In the genomic region with DNA sequence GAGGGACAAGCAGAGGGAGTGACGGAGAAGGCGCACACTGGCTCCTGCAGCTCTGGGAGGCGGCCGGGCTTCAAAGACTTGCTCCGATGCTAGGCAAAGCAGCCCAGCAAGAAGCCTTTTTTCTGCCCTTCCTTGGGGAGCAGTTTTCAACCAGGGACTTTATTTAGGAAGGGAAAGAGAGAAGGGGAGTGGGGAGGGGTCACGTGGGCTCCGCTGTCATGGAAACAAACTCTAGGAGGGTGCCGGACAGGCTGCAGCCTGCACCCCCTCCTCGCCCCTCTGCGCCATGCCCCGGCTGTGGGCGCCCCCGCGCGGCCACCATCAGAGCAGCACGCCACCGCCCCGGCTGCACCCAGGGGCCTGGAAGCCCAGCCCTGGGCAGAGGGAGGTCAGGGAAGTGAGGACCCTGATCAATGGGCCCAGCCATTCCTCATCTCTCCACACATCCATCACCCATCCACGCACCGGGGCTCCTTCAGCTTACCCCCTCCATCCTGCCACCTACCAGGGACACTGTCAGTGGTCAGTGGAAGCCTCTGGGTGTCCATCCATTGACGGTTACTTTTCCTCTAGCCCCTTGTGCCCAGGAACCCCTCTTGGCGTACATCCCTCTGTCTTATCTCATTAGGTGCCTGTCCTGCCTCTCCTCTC, we compare ENCODE assay signal across 9 cellular contexts.
A peak's percentile ranks its signal among the peaks of the same experiment; 100 is the strongest.
DNase-seq lines count a peak whose midpoint lies in the region; ATAC-seq and TF ChIP-seq lines count a peak whose summit lies in the region.
"Had no signal": no experiment of that assay in that cellular context is flagged by ENCODE, and none has a peak within 500 bp of the region (broad histone marks: within the 10 kb centered on the region; RNA-seq: fewer than 3 reads in every experiment).

No MANE protein-coding gene starts in this region.

- peak overlapping the region; percentile 30 for H3K4me3 ChIP-seq in NT2/D1 (ENCODE audit: insufficient read length, low read depth)
- peak overlapping the region; percentile 23 for H3K4me3 ChIP-seq in fibroblast of mammary gland (ENCODE audit: control insufficient read depth, low read depth, low read length)
- peak overlapping the region; percentile 45 for H3K4me3 ChIP-seq in neuron (ENCODE audit: low read length)
- H3K4me3 ChIP-seq in subcutaneous abdominal adipose tissue (ENCODE audit: low read depth in 1 of 5, low read length in 5 of 5), result peak overlapping the region; percentile 28 to 58 (median 51)

- H2AFZ ChIP-seq in neuron (ENCODE audit: low read depth, low read length), result peak overlapping the region; percentile 20

- H3K4me1 ChIP-seq in NT2/D1 (ENCODE audit: insufficient read depth, insufficient read length) (peaks cover 15% of the 10 kb centered on the region), neuron (ENCODE audit: insufficient read depth, low read length) (peaks cover 45% of the 10 kb centered on the region), subcutaneous abdominal adipose tissue (ENCODE audit: control insufficient read depth in 5 of 5, insufficient read depth in 5 of 5, low read length in 5 of 5) (peaks cover 0 to 18% (median 8%) of the 10 kb centered on the region in 5 donors)

- H3K27me3 ChIP-seq in NT2/D1 (ENCODE audit: insufficient read depth, insufficient read length) (peaks cover 6% of the 10 kb centered on the region), neuron (ENCODE audit: insufficient read depth, low read length) (no peaks in the 10 kb centered on the region), subcutaneous abdominal adipose tissue (ENCODE audit: control insufficient read depth in 5 of 5, insufficient read depth in 4 of 5, low read length in 5 of 5) (peaks cover 15 to 48% (median 32%) of the 10 kb centered on the region in 5 donors)

- no peaks in the 10 kb centered on the region for H3K36me3 Mint-ChIP-seq in activated T-cell treated with anti-CD3 and anti-CD28 coated beads, Interleukin-2, amount 50 U/mL, for 4 hours (ENCODE audit: insufficient read depth)

- H3K9ac ChIP-seq in NT2/D1 (ENCODE audit: insufficient read length, low read depth), result peak overlapping the region; percentile 56
- no peak overlapping the region for H3K9ac ChIP-seq in subcutaneous abdominal adipose tissue (ENCODE audit: low read length in 5 of 5)

- no peak overlapping the region for H3K27ac ChIP-seq in subcutaneous abdominal adipose tissue (ENCODE audit: low read depth, low read length)
- H3K27ac ChIP-seq: neutrophil had no signal

- H3K4me1 Mint-ChIP-seq in activated T-cell treated with anti-CD3 and anti-CD28 coated beads, Interleukin-2, amount 50 U/mL, for 4 hours (ENCODE audit: low read depth), result peaks cover 2% of the 10 kb centered on the region

- peak overlapping the region; percentile 57 for H3K4me3 Mint-ChIP-seq in activated T-cell treated with anti-CD3 and anti-CD28 coated beads, Interleukin-2, amount 50 U/mL, for 4 hours

- H3K36me3 ChIP-seq in NT2/D1 (ENCODE audit: insufficient read depth, insufficient read length, low read length) (no peaks in the 10 kb centered on the region), neuron (ENCODE audit: insufficient read depth, low read length) (no peaks in the 10 kb centered on the region), subcutaneous abdominal adipose tissue (ENCODE audit: control insufficient read depth in 5 of 5, insufficient read depth in 5 of 5, low read length in 5 of 5) (no peaks in the 10 kb centered on the region)
- H3K36me3 ChIP-seq: neutrophil had no signal

- peak; percentile 87 for TF ChIP-seq CTCF in GM12873 (IDR thresholded peaks at IDR 0.05; ENCODE audit: insufficient read depth, low read depth, low read length, missing control alignments)
- TF ChIP-seq CTCF in fibroblast of mammary gland (conservative IDR thresholded peaks at IDR 0.05; ENCODE audit: control insufficient read depth, insufficient read depth, low read depth, low read length), result peak; percentile 56

- H3K9me3 ChIP-seq in NT2/D1 (ENCODE audit: insufficient read depth, low read length), result no peaks in the 10 kb centered on the region
- no peaks in the 10 kb centered on the region for H3K9me3 ChIP-seq in neuron (ENCODE audit: low read length)
- H3K9me3 ChIP-seq in subcutaneous abdominal adipose tissue (ENCODE audit: control insufficient read depth in 5 of 5, low read length in 5 of 5), result no peaks in the 10 kb centered on the region
- H3K9me3 ChIP-seq: neutrophil had no signal

- no peaks in the 10 kb centered on the region for H3K9me3 Mint-ChIP-seq in activated T-cell treated with anti-CD3 and anti-CD28 coated beads, Interleukin-2, amount 50 U/mL, for 4 hours

- ATAC-seq in HG03095 (IDR thresholded peaks at IDR 0.05; ENCODE audit: unreplicated experiment), result peak; percentile 30
- peak; percentile 96 to 97 for ATAC-seq in activated T-cell treated with anti-CD3 and anti-CD28 coated beads, Interleukin-2, amount 50 U/mL, for 4 hours

- DNase-seq in NT2/D1 (ENCODE audit: low read depth, low spot score) (peak; percentile 48), fibroblast of mammary gland (ENCODE audit: low read depth) (peak; percentile 11), cerebellar nuclear complex (lab: John Stamatoyannopoulos, UW) (no peak)
- DNase-seq in activated T-cell treated with anti-CD3 and anti-CD28 coated beads, Interleukin-2, amount 50 U/mL, for 4 hours, result peak; percentile 72

- H3K27me3 Mint-ChIP-seq in activated T-cell treated with anti-CD3 and anti-CD28 coated beads, Interleukin-2, amount 50 U/mL, for 4 hours (ENCODE audit: low read depth), result no peaks in the 10 kb centered on the region

Comparison
In these comparisons a context has a peak if more than half of its experiments do, and no peak if none do; other contexts are left out.
1. DNase-seq: peak in NT2/D1 (single experiment), activated T-cell treated with anti-CD3 and anti-CD28 coated beads, Interleukin-2, amount 50 U/mL, for 4 hours (single experiment) and fibroblast of mammary gland (single experiment); none in cerebellar nuclear complex (0 of 2).
2. Peak in every context shown above with its lines, with median percentiles within 50 percentile points of each other: H3K4me3 ChIP-seq.